ENCODE assay signal across 1 cellular context in the genomic region with DNA sequence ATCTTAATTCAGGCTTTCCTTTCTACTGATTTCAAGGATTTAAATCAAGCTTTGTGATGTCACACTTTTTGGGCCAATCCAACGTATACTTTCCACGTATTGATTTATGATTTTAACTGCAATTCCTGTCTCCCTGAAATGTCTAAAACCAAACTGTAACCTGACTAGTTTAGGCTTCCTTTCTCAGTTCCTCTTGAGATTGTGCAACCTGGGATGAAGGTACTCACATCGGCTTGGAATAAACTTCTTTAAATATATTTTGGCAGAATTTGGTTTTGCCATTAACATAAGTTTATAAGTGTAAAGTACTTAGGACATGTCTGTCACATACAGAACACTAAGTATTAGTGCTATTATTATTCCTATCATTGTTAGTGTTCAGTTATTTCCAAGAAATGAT.
TF ChIP-seq lines count a peak whose summit lies in the region.

No MANE protein-coding gene starts in this region.

TF ChIP-seq in K562, 482 proteins besides CTCF, POLR2A, EP300 and RAD21 (continued from another document):
- TF ChIP-seq ATF7 (IDR thresholded peaks at IDR 0.05) (no peak), ARHGAP35 (IDR thresholded peaks at IDR 0.05; ENCODE audit: partially characterized antibody) (no peak), CXXC5 (CRISPR knock-in tag; IDR thresholded peaks at IDR 0.05) (no peak), HCFC1 (IDR thresholded peaks at IDR 0.05; ENCODE audit: low read depth, low read length) (no peak), CEBPG (CRISPR knock-in tag; IDR thresholded peaks at IDR 0.05) (peak; percentile 36; the same call in 1 of the 2 replicates), CEBPG (tag; conservative IDR thresholded peaks at IDR 0.05 in 1 of 2, IDR thresholded peaks at IDR 0.05 in 1 of 2) (0 out of 4 replicates have a peak, but pooled peaks of 1 of the 2 experiments have one; percentile 53), TAF1 (IDR thresholded peaks at IDR 0.05; ENCODE audit: control insufficient read depth, extremely low read depth, insufficient read depth, low read length, severe bottlenecking) (no peak), ELF1 (tag; IDR thresholded peaks at IDR 0.05) (no peak), BCL6 (CRISPR knock-in tag; IDR thresholded peaks at IDR 0.05) (no peak)
- TF ChIP-seq, protein P1, sequence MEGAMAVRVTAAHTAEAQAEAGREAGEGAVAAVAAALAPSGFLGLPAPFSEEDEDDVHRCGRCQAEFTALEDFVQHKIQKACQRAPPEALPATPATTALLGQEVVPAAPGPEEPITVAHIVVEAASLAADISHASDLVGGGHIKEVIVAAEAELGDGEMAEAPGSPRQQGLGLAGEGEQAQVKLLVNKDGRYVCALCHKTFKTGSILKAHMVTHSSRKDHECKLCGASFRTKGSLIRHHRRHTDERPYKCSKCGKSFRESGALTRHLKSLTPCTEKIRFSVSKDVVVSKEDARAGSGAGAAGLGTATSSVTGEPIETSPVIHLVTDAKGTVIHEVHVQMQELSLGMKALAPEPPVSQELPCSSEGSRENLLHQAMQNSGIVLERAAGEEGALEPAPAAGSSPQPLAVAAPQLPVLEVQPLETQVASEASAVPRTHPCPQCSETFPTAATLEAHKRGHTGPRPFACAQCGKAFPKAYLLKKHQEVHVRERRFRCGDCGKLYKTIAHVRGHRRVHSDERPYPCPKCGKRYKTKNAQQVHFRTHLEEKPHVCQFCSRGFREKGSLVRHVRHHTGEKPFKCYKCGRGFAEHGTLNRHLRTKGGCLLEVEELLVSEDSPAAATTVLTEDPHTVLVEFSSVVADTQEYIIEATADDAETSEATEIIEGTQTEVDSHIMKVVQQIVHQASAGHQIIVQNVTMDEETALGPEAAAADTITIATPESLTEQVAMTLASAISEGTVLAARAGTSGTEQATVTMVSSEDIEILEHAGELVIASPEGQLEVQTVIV (CRISPR knock-in tag; IDR thresholded peaks at IDR 0.05; ENCODE audit: borderline replicate concordance): no peak
TF ChIP-seq in K562: peak in this region for 2.
